ENCODE assay signal across 27 cellular contexts in the genomic region with DNA sequence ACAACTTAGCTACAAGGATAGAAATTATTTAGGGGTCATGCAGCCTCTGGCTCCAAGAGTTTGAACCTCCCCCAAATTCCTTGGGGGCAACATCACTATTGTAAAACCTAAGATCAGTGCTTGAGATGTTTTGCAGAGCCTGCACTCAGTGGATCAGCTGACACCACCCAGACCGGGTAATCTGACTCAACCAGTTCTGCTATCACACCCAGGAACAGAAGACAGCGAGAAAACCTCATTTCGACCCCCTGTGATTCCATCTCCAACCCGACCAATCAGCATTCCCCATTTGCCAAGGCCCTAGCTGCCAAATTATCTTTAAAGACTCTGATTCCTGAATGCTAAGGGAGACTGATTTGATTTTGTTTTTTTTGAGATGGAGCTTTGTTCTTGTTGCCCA. TPM values are rescaled to one million over a fixed set of nuclear protein-coding genes. Genes with fewer than 3 reads are reported as not detected.
DNase-seq lines count a peak whose midpoint lies in the region; ATAC-seq, FAIRE-seq and TF ChIP-seq lines count a peak whose summit lies in the region.
"Had no signal": no experiment of that assay in that cellular context is flagged by ENCODE, and none has a peak within 500 bp of the region (broad histone marks: within the 10 kb centered on the region; RNA-seq: fewer than 3 reads in every experiment).

No MANE protein-coding gene starts in this region.

- TF ChIP-seq POLR2A in erythroblast (IDR thresholded peaks at IDR 0.05; ENCODE audit: low read length) = no peak

- no peaks in the 10 kb centered on the region for H3K36me3 Mint-ChIP-seq in activated CD4-positive, alpha-beta T cell treated with anti-CD3 and anti-CD28 coated beads, Interleukin-2, amount 10 ng/mL, durations not matched to agents 7 days and 5 days (ENCODE audit: low read depth)
- no peaks in the 10 kb centered on the region for H3K36me3 Mint-ChIP-seq in type B pancreatic cell
- H3K36me3 Mint-ChIP-seq: naive thymus-derived CD4-positive, alpha-beta T cell; stimulated activated memory B cell treated with anti-CD40 and anti-IgM and Interleukin-4, amounts not matched to agents 10 μg/mL and 1 μg/mL and 100 μg/mL, for 72 hours; T-cell had no signal

- peak overlapping the region; percentile 53 for H3K27ac ChIP-seq in muscle layer of duodenum (ENCODE audit: low read length)
- H3K27ac ChIP-seq: parathyroid adenoma had no signal

- no peak for FAIRE-seq in GM19239 (lab: Jason Lieb, UNC)
- FAIRE-seq: bronchial epithelial cell had no signal

- H3K27me3 ChIP-seq in muscle layer of duodenum (ENCODE audit: low read depth, low read length) = no peaks in the 10 kb centered on the region
- H3K27me3 ChIP-seq: upper lobe of left lung had no signal

- peak overlapping the region; percentile 31 for H3K27ac Mint-ChIP-seq in activated CD4-positive, alpha-beta T cell treated with anti-CD3 and anti-CD28 coated beads, Interleukin-2, amount 10 ng/mL, durations not matched to agents 7 days and 5 days
- peak overlapping the region; percentile 90 for H3K27ac Mint-ChIP-seq in type B pancreatic cell
- H3K27ac Mint-ChIP-seq: stimulated activated memory B cell treated with anti-CD40 and anti-IgM and Interleukin-4, amounts not matched to agents 10 μg/mL and 1 μg/mL and 100 μg/mL, for 72 hours; T-cell had no signal

- peaks cover 3 to 34% of the 10 kb centered on the region in 2 donors for H3K4me1 ChIP-seq in muscle layer of duodenum (ENCODE audit: control insufficient read depth in 1 of 2, insufficient read depth in 2 of 2, low read length in 2 of 2)
- H3K4me1 ChIP-seq: parathyroid adenoma had no signal

- no peak for DNase-seq in activated CD4-positive, alpha-beta T cell treated with anti-CD3 and anti-CD28 coated beads, Interleukin-2, amount 10 ng/mL, durations not matched to agents 7 days and 5 days
- no peak for DNase-seq in activated CD4-positive, alpha-beta T cell treated with anti-CD3 and anti-CD28 coated beads, Interleukin-2, amount 50 U/mL, for 48 hours
- peak; percentile 55 to 79 for DNase-seq in erythroblast (lab: John Stamatoyannopoulos, UW)
- DNase-seq in type B pancreatic cell (ENCODE audit: extremely low spot score, unreplicated experiment) = no peak
- no peak for DNase-seq in GM19239 (ENCODE audit: insufficient read length, low spot score)
- DNase-seq in activated naive CD4-positive, alpha-beta T cell (lab: John Stamatoyannopoulos, UW) = no peak
- DNase-seq: 8988T; activated CD4-positive, alpha-beta T cell treated with anti-CD3 and anti-CD28 coated beads, Interleukin-2, amount 50 U/mL, for 1 hour; activated effector memory CD4-positive, alpha-beta T cell treated with anti-CD3 and anti-CD28 coated beads, Interleukin-2, amount 50 U/mL, for 16 hours; glutamatergic neuron; HCEC 1CT; left ventricle myocardium superior; naive thymus-derived CD4-positive, alpha-beta T cell; NCI-H1048; NCI-H1930; NCI-H2227 treated with DMSO at 0.1 percent for 48 hours; NCI-H774; Right ventricle myocardium superior; stimulated activated CD4-positive, alpha-beta T cell treated with anti-CD3 and anti-CD28 coated beads, Interleukin-1b, Interleukin-23, amount 100 ng/mL, for 48 hours; T-cell; upper lobe of left lung had no signal

- no peak for TF ChIP-seq CTCF in type B pancreatic cell (conservative IDR thresholded peaks at IDR 0.05)

- CTCF ChIA-PET in activated CD4-positive, alpha-beta T cell treated with anti-CD3 and anti-CD28 coated beads, Interleukin-2, amount 10 ng/mL, durations not matched to agents 7 days and 5 days (lab: Charles Lee) = interaction anchor here (0.8 to 1.4 kb wide), 3 partner anchors 13 to 96 kb away, joined by 3 to 4 read pairs (median 3); no protein-coding TSS in a partner anchor

- no peak overlapping the region for H3K4me3 Mint-ChIP-seq in activated CD4-positive, alpha-beta T cell treated with anti-CD3 and anti-CD28 coated beads, Interleukin-2, amount 10 ng/mL, durations not matched to agents 7 days and 5 days
- peak overlapping the region; percentile 37 for H3K4me3 Mint-ChIP-seq in type B pancreatic cell
- H3K4me3 Mint-ChIP-seq: naive thymus-derived CD4-positive, alpha-beta T cell; stimulated activated memory B cell treated with anti-CD40 and anti-IgM and Interleukin-4, amounts not matched to agents 10 μg/mL and 1 μg/mL and 100 μg/mL, for 72 hours; T-cell had no signal

- no peaks in the 10 kb centered on the region for H3K36me3 ChIP-seq in muscle layer of duodenum (ENCODE audit: control insufficient read depth in 1 of 2, insufficient read depth in 2 of 2, low read length in 2 of 2)
- H3K36me3 ChIP-seq: upper lobe of left lung had no signal

- no peaks in the 10 kb centered on the region for H3K27me3 Mint-ChIP-seq in activated CD4-positive, alpha-beta T cell treated with anti-CD3 and anti-CD28 coated beads, Interleukin-2, amount 10 ng/mL, durations not matched to agents 7 days and 5 days
- H3K27me3 Mint-ChIP-seq in type B pancreatic cell = no peaks in the 10 kb centered on the region
- H3K27me3 Mint-ChIP-seq: T-cell had no signal

- no peak overlapping the region for H3K4me3 ChIP-seq in muscle layer of duodenum (ENCODE audit: low read depth in 1 of 2, low read length in 2 of 2)
- H3K4me3 ChIP-seq: upper lobe of left lung had no signal

- H3K4me1 Mint-ChIP-seq in activated CD4-positive, alpha-beta T cell treated with anti-CD3 and anti-CD28 coated beads, Interleukin-2, amount 10 ng/mL, durations not matched to agents 7 days and 5 days = peaks cover 24% of the 10 kb centered on the region
- peaks cover 18% of the 10 kb centered on the region for H3K4me1 Mint-ChIP-seq in type B pancreatic cell (ENCODE audit: unreplicated experiment)

- no peak for ATAC-seq in GM18511 (IDR thresholded peaks at IDR 0.05; ENCODE audit: unreplicated experiment)
- ATAC-seq: left ventricle myocardium superior; naive thymus-derived CD4-positive, alpha-beta T cell; stimulated activated memory B cell treated with anti-CD40 and anti-IgM and Interleukin-4, amounts not matched to agents 10 μg/mL and 1 μg/mL and 100 μg/mL, for 72 hours; T-cell had no signal

- H3K9me3 Mint-ChIP-seq in activated CD4-positive, alpha-beta T cell treated with anti-CD3 and anti-CD28 coated beads, Interleukin-2, amount 10 ng/mL, durations not matched to agents 7 days and 5 days = no peaks in the 10 kb centered on the region
- H3K9me3 Mint-ChIP-seq in type B pancreatic cell = no peaks in the 10 kb centered on the region
- H3K9me3 Mint-ChIP-seq: stimulated activated memory B cell treated with anti-CD40 and anti-IgM and Interleukin-4, amounts not matched to agents 10 μg/mL and 1 μg/mL and 100 μg/mL, for 72 hours; T-cell had no signal

- no peaks in the 10 kb centered on the region for H3K9me3 ChIP-seq in muscle layer of duodenum (ENCODE audit: control insufficient read depth in 1 of 2, low read length in 2 of 2)
- H3K9me3 ChIP-seq: upper lobe of left lung had no signal

- POLR2A ChIA-PET in activated CD4-positive, alpha-beta T cell treated with anti-CD3 and anti-CD28 coated beads, Interleukin-2, amount 10 ng/mL, durations not matched to agents 7 days and 5 days (lab: Charles Lee) = interaction anchor here (0.5 kb wide), 1 partner anchor 27 kb away, joined by 3 read pairs; no protein-coding TSS in a partner anchor

RNA-seq across cellular contexts. Expression of a gene that starts 5.2 kb away (rescaled TPM):
- total RNA-seq in activated CD4-positive, alpha-beta T cell treated with anti-CD3 and anti-CD28 coated beads, Interleukin-2, amount 10 ng/mL, durations not matched to agents 7 days and 5 days = not detected
- not detected in 2 replicates for total RNA-seq in type B pancreatic cell (ENCODE audit: low replicate concordance)
- total RNA-seq: Daoy, left ventricle myocardium superior, T-cell had no signal

RNA-seq across cellular contexts. Expression of a gene that starts 39.8 kb away (rescaled TPM):
- total RNA-seq in activated CD4-positive, alpha-beta T cell treated with anti-CD3 and anti-CD28 coated beads, Interleukin-2, amount 10 ng/mL, durations not matched to agents 7 days and 5 days = 1 to 10 TPM; 3.6 to 4.2 TPM
- 19.4 and 19.7 TPM in 2 replicates for total RNA-seq in type B pancreatic cell (ENCODE audit: low replicate concordance)

Comparison
In these comparisons a context has a peak if more than half of its experiments do, and no peak if none do; other contexts are left out.
1. DNase-seq: peak in erythroblast (2 of 2); none in activated CD4-positive, alpha-beta T cell treated with anti-CD3 and anti-CD28 coated beads, Interleukin-2, amount 10 ng/mL, durations not matched to agents 7 days and 5 days (single experiment), activated CD4-positive, alpha-beta T cell treated with anti-CD3 and anti-CD28 coated beads, Interleukin-2, amount 50 U/mL, for 48 hours (0 of 2), type B pancreatic cell (single experiment), GM19239 (single experiment) and activated naive CD4-positive, alpha-beta T cell (0 of 4).